12 cellular contexts compared by ENCODE assay signal in the genomic region with DNA sequence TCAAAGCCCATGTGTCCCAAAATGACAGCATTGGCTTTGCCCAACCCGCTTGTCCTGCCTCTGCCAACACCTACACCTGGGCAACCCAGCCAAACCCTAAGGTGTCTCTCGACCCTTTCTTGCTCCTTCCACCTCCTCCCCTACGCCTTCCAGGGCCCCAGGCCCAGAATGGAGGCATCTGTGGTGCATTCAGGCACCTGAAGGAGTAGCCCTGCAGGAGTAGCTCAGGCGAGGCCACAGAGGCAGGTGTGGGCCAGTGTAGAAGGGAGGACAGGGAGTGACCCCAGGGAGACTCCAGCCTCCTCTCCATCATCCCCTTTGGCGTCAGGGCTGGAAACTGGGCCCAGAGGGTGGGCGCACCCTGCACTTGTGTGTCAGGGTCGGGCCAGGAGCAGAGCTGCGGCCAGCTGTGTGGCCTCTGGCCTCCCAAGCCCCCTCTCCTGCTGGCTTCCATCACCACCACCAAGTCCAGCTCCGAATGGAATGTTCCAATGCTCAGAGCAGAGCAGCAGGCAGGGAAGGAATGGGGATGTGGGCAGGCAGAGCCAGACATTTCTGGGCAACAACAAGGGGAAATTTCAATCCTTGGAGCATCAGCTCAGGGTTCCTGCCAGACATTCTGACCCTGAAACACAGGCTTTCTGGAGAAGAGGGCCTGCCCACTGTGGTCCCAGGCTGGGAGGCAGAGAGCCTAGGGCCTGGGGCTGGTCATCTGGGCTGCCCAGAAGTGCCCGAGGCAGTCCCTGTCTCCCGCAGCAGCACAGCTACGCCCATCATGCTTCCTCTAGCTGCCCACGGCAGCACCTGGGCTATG. TPM values are rescaled to one million over a fixed set of nuclear protein-coding genes. Genes with fewer than 3 reads are reported as not detected.
DNase-seq lines count a peak whose midpoint lies in the region; ATAC-seq, FAIRE-seq and TF ChIP-seq lines count a peak whose summit lies in the region.
"Had no signal": no experiment of that assay in that cellular context is flagged by ENCODE, and none has a peak within 500 bp of the region (broad histone marks: within the 10 kb centered on the region; RNA-seq: fewer than 3 reads in every experiment).

No MANE protein-coding gene starts in this region.

- no peak overlapping the region for H3K18ac ChIP-seq in H1 (ENCODE audit: extremely low read depth, low read length)

- no peak overlapping the region for H3K9ac ChIP-seq in BLaER1
- no peak overlapping the region for H3K9ac ChIP-seq in H1 (replicated peaks in 1 of 4; ENCODE audit: extremely low read depth in 1 of 4, low read depth in 3 of 4, low read length in 3 of 4)

- TF ChIP-seq RAD21 in H1 (IDR thresholded peaks at IDR 0.05 in 1 of 2, conservative IDR thresholded peaks at IDR 0.05 in 1 of 2; ENCODE audit: low read depth in 2 of 2, low read length in 2 of 2): no peak

- DNase-seq in Peyer's patch (no peak), H1 (ENCODE audit: low read depth in 1 of 2, low spot score in 2 of 2) (no peak), posterior vena cava (ENCODE audit: low spot score) (peak; percentile 80), NCI-H1694 (lab: John Stamatoyannopoulos, UW) (no peak), thyroid gland (no peak), COLO668 (lab: John Stamatoyannopoulos, UW; ENCODE audit: unreplicated experiment) (no peak)
- DNase-seq: amniotic stem cell; DMS 273 treated with DMSO at 0.1 percent for 48 hours; small intestine; stimulated activated naive CD4-positive, alpha-beta T cell had no signal

- H3K79me1 ChIP-seq in H1 (ENCODE audit: low read depth, low read length): no peaks in the 10 kb centered on the region

- CTCF ChIA-PET in H1 (lab: Charles Lee; ENCODE audit: partially characterized antibody): interaction anchor here (0.7 to 2.0 kb wide), 6 partner anchors 10 to 71 kb away, joined by 3 to 7 read pairs (median 4); no protein-coding TSS in a partner anchor

- H3K36me3 ChIP-seq in BLaER1: no peaks in the 10 kb centered on the region
- H3K36me3 ChIP-seq in Peyer's patch: peaks cover 0 to 9% (median 0%) of the 10 kb centered on the region in 3 donors
- no peaks in the 10 kb centered on the region; a peak in 1 of 8 replicates for H3K36me3 ChIP-seq in H1 (ENCODE audit: control insufficient read depth in 2 of 4, insufficient read depth in 4 of 4, low read length in 3 of 4)
- H3K36me3 ChIP-seq in thyroid gland: peaks cover 0 to 3% of the 10 kb centered on the region in 2 donors

- no peak for TF ChIP-seq CTCF in Peyer's patch (IDR thresholded peaks at IDR 0.05)
- no peak for TF ChIP-seq CTCF in H1 (IDR thresholded peaks at IDR 0.05; ENCODE audit: control extremely low read depth in 1 of 3, insufficient read depth in 1 of 3, low read depth in 1 of 3, low read length in 3 of 3)
- TF ChIP-seq CTCF in thyroid gland (IDR thresholded peaks at IDR 0.05): no peak

- WGBS in H1 (ENCODE audit: extremely low coverage in 1 of 2, insufficient coverage in 1 of 2, insufficient read length in 1 of 2, insufficient replicate concordance in 2 of 2, low coverage in 1 of 2, low lambda C conversion rate in 2 of 2, missing lambda C conversion rate in 1 of 2), 2 experiments: 84% methylated on average over 12 of the region's 13 CpGs; no CpG with 5 or more reads in 1 of the 2 experiments
- WGBS in thyroid gland, 2 donors: 84 to 92% methylated on average over 9 to 11 of the region's 13 CpGs

- H2BK12ac ChIP-seq in H1 (ENCODE audit: low read depth, low read length): no peak overlapping the region

- H3K4me1 ChIP-seq in BLaER1 (peaks cover 67% of the 10 kb centered on the region), Peyer's patch (peaks cover 0 to 47% (median 42%) of the 10 kb centered on the region in 4 donors), H1 (replicated peaks in 1 of 4; ENCODE audit: control insufficient read depth in 3 of 4, insufficient read depth in 4 of 4, low read length in 3 of 4) (peaks cover 0 to 4% (median 0%) of the 10 kb centered on the region in 4 experiments; a peak in 2 of 7 replicates), thyroid gland (peaks cover 7 to 22% of the 10 kb centered on the region in 2 donors)

- no peak overlapping the region for H2BK20ac ChIP-seq in H1 (ENCODE audit: low read length)

- H4K20me1 ChIP-seq in BLaER1 (peaks cover 32% of the 10 kb centered on the region; the same call in 1 of the 2 replicates), H1 (replicated peaks in 1 of 2; ENCODE audit: control insufficient read depth in 1 of 2, insufficient read depth in 2 of 2, low read length in 2 of 2) (peaks cover 0 to 3% of the 10 kb centered on the region in 2 experiments)

- H3K23me2 ChIP-seq in H1 (ENCODE audit: low read depth, low read length): no peaks in the 10 kb centered on the region

- H3K27me3 ChIP-seq in BLaER1 (no peaks in the 10 kb centered on the region), Peyer's patch (no peaks in the 10 kb centered on the region), H1 (replicated peaks in 1 of 4; ENCODE audit: control insufficient read depth in 3 of 4, extremely low read depth in 1 of 4, insufficient read depth in 3 of 4, low read length in 3 of 4) (no peaks in the 10 kb centered on the region), thyroid gland (no peaks in the 10 kb centered on the region)

- peak overlapping the region; percentile 35; the same call in 1 of the 2 replicates for H4K8ac ChIP-seq in H1 (ENCODE audit: extremely low read depth, insufficient read depth, low read length)

- ATAC-seq in GM19035 (IDR thresholded peaks at IDR 0.05; ENCODE audit: unreplicated experiment): no peak

- TF ChIP-seq POLR2A in Peyer's patch (IDR thresholded peaks at IDR 0.05) (no peak), H1 (IDR thresholded peaks at IDR 0.05; ENCODE audit: control extremely low read depth in 1 of 2, low read depth in 2 of 2, low read length in 2 of 2) (no peak), thyroid gland (IDR thresholded peaks at IDR 0.05) (no peak)

- H3K23ac ChIP-seq in H1 (ENCODE audit: insufficient read length): no peak overlapping the region

- intact Hi-C loops in posterior vena cava (cut with DNase I) (no loop called here), thyroid gland (cut with DNase I) (no loop called here)

- POLR2A ChIA-PET in H1 (lab: Charles Lee; ENCODE audit: partially characterized antibody): no interaction called here

- H2AK5ac ChIP-seq in H1 (ENCODE audit: low read depth, low read length): no peak overlapping the region

- H3K4ac ChIP-seq in H1 (replicated peaks; ENCODE audit: insufficient read length, low read depth, low read length): no peak overlapping the region

- H4K5ac ChIP-seq in H1 (ENCODE audit: insufficient read length, low read depth, low read length): no peak overlapping the region

- no peak overlapping the region for H3K4me3 ChIP-seq in BLaER1
- H3K4me3 ChIP-seq in Peyer's patch: no peak overlapping the region
- H3K4me3 ChIP-seq in H1 (ENCODE audit: extremely low read depth in 1 of 4, insufficient read depth in 2 of 4, low read depth in 3 of 4, low read length in 4 of 4): no peak overlapping the region
- H3K4me3 ChIP-seq in thyroid gland (replicated peaks in 1 of 3): no peak overlapping the region

- no peak overlapping the region for H4K91ac ChIP-seq in H1 (replicated peaks; ENCODE audit: insufficient read length, low read length)

- no peak for TF ChIP-seq EP300 in H1 (IDR thresholded peaks at IDR 0.05; ENCODE audit: borderline replicate concordance in 1 of 2, low read depth in 2 of 2, low read length in 2 of 2)

- H2BK120ac ChIP-seq in H1 (replicated peaks; ENCODE audit: low read depth, low read length): no peak overlapping the region

- no peak overlapping the region for H2BK15ac ChIP-seq in H1 (ENCODE audit: low read length)

- no peak overlapping the region for H3K14ac ChIP-seq in H1 (ENCODE audit: insufficient read length)

- H3K79me2 ChIP-seq in H1 (ENCODE audit: control insufficient read depth in 1 of 2, insufficient read depth in 2 of 2, low read length in 2 of 2): no peaks in the 10 kb centered on the region

- no peak overlapping the region for H2BK5ac ChIP-seq in H1 (ENCODE audit: low read depth, low read length)

- H3K9me3 ChIP-seq in BLaER1: no peaks in the 10 kb centered on the region
- H3K9me3 ChIP-seq in Peyer's patch: no peaks in the 10 kb centered on the region
- H3K9me3 ChIP-seq in H1 (ENCODE audit: insufficient read depth in 2 of 2, low read depth in 1 of 2, low read length in 1 of 2): no peaks in the 10 kb centered on the region
- H3K9me3 ChIP-seq in thyroid gland: no peaks in the 10 kb centered on the region

- H3K4me2 ChIP-seq in BLaER1 (peak overlapping the region; percentile 76), H1 (ENCODE audit: insufficient read depth in 1 of 2, low read depth in 2 of 2, low read length in 2 of 2) (no peak overlapping the region)

- no peak overlapping the region for H2AFZ ChIP-seq in H1 (ENCODE audit: low read length)

- no peak for FAIRE-seq in H1 (lab: Jason Lieb, UNC)
- FAIRE-seq: small intestine had no signal

- H3K27ac ChIP-seq in BLaER1 (no peak overlapping the region), Peyer's patch (peak overlapping the region; percentile 22 to 67 (median 36)), H1 (ENCODE audit: low read depth, low read length) (no peak overlapping the region), thyroid gland (no peak overlapping the region)

- no peak overlapping the region for H3K56ac ChIP-seq in H1 (replicated peaks; ENCODE audit: insufficient read length, low read depth, low read length)

RNA-seq across cellular contexts. Expression of a gene that starts 16.4 kb away (rescaled TPM):
- total RNA-seq in Peyer's patch (10 to 100 TPM in 1 of 4 donors, 1 to 10 TPM in 3; 8.2 to 16.5 (median 9.0) TPM), posterior vena cava (10 to 100 TPM; 20.7 to 21.0 TPM), thyroid gland (10 to 100 TPM; 12.1 to 20.3 (median 16.5) TPM)
- 11.1 and 12.0 TPM in 2 replicates for total RNA-seq in H1 (2021; fragmentation: NEBNext Ultra II Directional; extraction: Animal tissue kit (Norgen Biotek cat#: 25700))
- 18.4 and 21.8 TPM in 2 replicates for polyA plus RNA-seq in H1 (2011; rRNA removed)
- 16.3 TPM for polyA plus RNA-seq in H1 (2011; cell fraction: cytosol; rRNA removed)
- polyA plus RNA-seq in H1 (2011; cell fraction: nucleus; rRNA removed): 15.9 TPM
- 5.3 to 10.2 TPM (median 9.3 TPM) in 4 replicates for polyA plus RNA-seq in H1 (2012, experiment 1 of 2)
- 11.5 TPM for polyA plus RNA-seq in H1 (2012, experiment 2 of 2)
- 6.0 TPM for polyA plus RNA-seq in H1 (2013, experiment 1 of 2)
- polyA plus RNA-seq in H1 (2013, experiment 2 of 2): 5.8 TPM
- 6.3 and 6.7 TPM in 2 replicates for polyA minus RNA-seq in H1 (2011; rRNA and poly(A)+ RNA removed)
- 11.9 TPM for polyA minus RNA-seq in H1 (2011; cell fraction: cytosol; rRNA and poly(A)+ RNA removed)
- polyA minus RNA-seq in H1 (2011; cell fraction: nucleus; rRNA and poly(A)+ RNA removed): 18.6 TPM

RNA-seq across cellular contexts. Expression of a gene that starts 33.4 kb away (rescaled TPM):
- total RNA-seq in Peyer's patch: 10 to 100 TPM; 18.2 to 49.1 (median 28.2) TPM
- 11.9 and 14.5 TPM in 2 replicates for total RNA-seq in H1 (2021; fragmentation: NEBNext Ultra II Directional; extraction: Animal tissue kit (Norgen Biotek cat#: 25700))
- polyA plus RNA-seq in H1 (2011; rRNA removed): 10.7 and 14.6 TPM in 2 replicates
- polyA plus RNA-seq in H1 (2011; cell fraction: cytosol; rRNA removed): 10.5 TPM
- 12.9 TPM for polyA plus RNA-seq in H1 (2011; cell fraction: nucleus; rRNA removed)
- 9.6 to 12.2 TPM (median 10.7 TPM) in 4 replicates for polyA plus RNA-seq in H1 (2012, experiment 1 of 2)
- polyA plus RNA-seq in H1 (2012, experiment 2 of 2): 10.7 TPM
- polyA plus RNA-seq in H1 (2013, experiment 1 of 2): 8.8 TPM
- polyA plus RNA-seq in H1 (2013, experiment 2 of 2): 8.9 TPM
- 3.7 and 3.8 TPM in 2 replicates for polyA minus RNA-seq in H1 (2011; rRNA and poly(A)+ RNA removed)
- polyA minus RNA-seq in H1 (2011; cell fraction: cytosol; rRNA and poly(A)+ RNA removed): 5.4 TPM
- 7.5 TPM for polyA minus RNA-seq in H1 (2011; cell fraction: nucleus; rRNA and poly(A)+ RNA removed)
- 10 to 100 TPM; 26.7 to 29.8 TPM for total RNA-seq in posterior vena cava
- 10 to 100 TPM; 24.4 to 34.0 (median 31.9) TPM for total RNA-seq in thyroid gland

Comparison
In these comparisons a context has a peak if more than half of its experiments do, and no peak if none do; other contexts are left out.
1. H3K27ac ChIP-seq: peak in Peyer's patch (4 of 4); none in BLaER1 (single experiment), H1 (single experiment) and thyroid gland (0 of 3).